19 cellular contexts compared by ENCODE assay signal in genomic region chr11:121471167-121471566, GRCh38. TPM values are rescaled to one million over a fixed set of nuclear protein-coding genes. Genes with fewer than 3 reads are reported as not detected.
A peak's percentile ranks its signal among the peaks of the same experiment; 100 is the strongest.
DNase-seq lines count a peak whose midpoint lies in the region; ATAC-seq, FAIRE-seq and TF ChIP-seq lines count a peak whose summit lies in the region.
"Had no signal": no experiment of that assay in that cellular context is flagged by ENCODE, and none has a peak within 500 bp of the region (broad histone marks: within the 10 kb centered on the region; RNA-seq: fewer than 3 reads in every experiment).

No MANE protein-coding gene starts in this region.

- no peak overlapping the region for H2AFZ ChIP-seq in GM12878 (ENCODE audit: control insufficient read depth, low read depth, low read length)

- H3K4me2 ChIP-seq in GM12878 (ENCODE audit: control insufficient read depth, insufficient read depth) = peak overlapping the region; percentile 32; the same call in 1 of the 2 replicates
- H3K4me2 ChIP-seq: BLaER1 treated with 17β-estradiol and CSF1 and Interleukin-3, amounts not matched to agents 10 nM and 100 nM had no signal

- FAIRE-seq in GM12878 (lab: Jason Lieb, UNC) = no peak
- FAIRE-seq: GM18507, RCC 7860 had no signal

- H3K4me1 Mint-ChIP-seq in activated CD4-positive, alpha-beta T cell treated with anti-CD3 and anti-CD28 coated beads for 36 hours = peaks cover 92% of the 10 kb centered on the region
- H3K4me1 Mint-ChIP-seq in CD4-positive, alpha-beta memory T cell = peaks cover 61 to 97% (median 81%) of the 10 kb centered on the region in 4 donors
- H3K4me1 Mint-ChIP-seq in naive thymus-derived CD8-positive, alpha-beta T cell = peaks cover 45 to 97% (median 91%) of the 10 kb centered on the region in 4 donors

- H3K4me1 ChIP-seq in CD4-positive, alpha-beta memory T cell (ENCODE audit: insufficient read depth, low read length) = peaks cover 97% of the 10 kb centered on the region
- H3K4me1 ChIP-seq in GM12878 (ENCODE audit: control insufficient read depth, insufficient read depth, low read length) = peaks cover 47% of the 10 kb centered on the region

- POLR2A ChIA-PET in activated CD4-positive, alpha-beta T cell treated with anti-CD3 and anti-CD28 coated beads for 36 hours (lab: Charles Lee) = no interaction called here
- POLR2A ChIA-PET in CD4-positive, alpha-beta memory T cell (lab: Charles Lee; ENCODE audit: partially characterized antibody) = interaction anchor here (0.9 to 14.5 kb wide), 2 partner anchors 17 to 20 kb away, joined by 3 to 462 read pairs; partner anchors contain the start of genes SORL1 and SORL1-AS1
- POLR2A ChIA-PET in GM12878 (lab: Charles Lee) = interaction anchor here (1.2 kb wide), 1 partner anchor 9 kb away, joined by 3 read pairs; no protein-coding TSS in a partner anchor
- POLR2A ChIA-PET in naive thymus-derived CD8-positive, alpha-beta T cell (lab: Charles Lee) = interaction anchor here (1.5 to 7.4 kb wide), 2 partner anchors 14 to 20 kb away, joined by 5 to 63 read pairs; no protein-coding TSS in a partner anchor

- H3K4me3 Mint-ChIP-seq in activated CD4-positive, alpha-beta T cell treated with anti-CD3 and anti-CD28 coated beads for 36 hours = no peak overlapping the region
- H3K4me3 Mint-ChIP-seq in CD4-positive, alpha-beta memory T cell = peak overlapping the region in 1 of 8 donors; percentile 43
- H3K4me3 Mint-ChIP-seq in naive thymus-derived CD8-positive, alpha-beta T cell = no peak overlapping the region
- H3K4me3 Mint-ChIP-seq: IgD-negative memory B cell had no signal

- BruUV-seq in GM12878 (replicated peaks; lab: Mats Ljungman, UMichigan) = no TSS peak

- H3K36me3 ChIP-seq in CD4-positive, alpha-beta memory T cell (ENCODE audit: insufficient read depth, low read length) = peaks cover 26% of the 10 kb centered on the region
- peaks cover 22 to 41% of the 10 kb centered on the region in 2 experiments; a peak in 3 of 4 replicates for H3K36me3 ChIP-seq in GM12878 (ENCODE audit: control insufficient read depth in 2 of 2, insufficient read depth in 2 of 2, low read length in 1 of 2)

- H3K9ac ChIP-seq in GM12878 (ENCODE audit: control insufficient read depth, insufficient read depth, low read length) = no peak overlapping the region
- H3K9ac ChIP-seq: BLaER1 treated with 17β-estradiol and CSF1 and Interleukin-3, amounts not matched to agents 10 nM and 100 nM had no signal

- TF ChIP-seq RAD21 in GM12878 (IDR thresholded peaks at IDR 0.05; ENCODE audit: insufficient read depth, low read depth, low read length) = no peak

- peaks cover 83% of the 10 kb centered on the region for H3K79me2 ChIP-seq in GM12878 (ENCODE audit: control insufficient read depth, insufficient read depth, low read length)

- CTCF ChIA-PET in activated CD4-positive, alpha-beta T cell treated with anti-CD3 and anti-CD28 coated beads for 36 hours (lab: Charles Lee) = no interaction called here
- CTCF ChIA-PET in CD4-positive, alpha-beta memory T cell (lab: Charles Lee; ENCODE audit: partially characterized antibody) = no interaction called here
- CTCF ChIA-PET in GM12878 (lab: Yijun Ruan, JAX) = no interaction called here

- TF ChIP-seq POLR2A in GM12878 (IDR thresholded peaks at IDR 0.05; ENCODE audit: low read depth, low read length) = 0 out of 2 replicates have a peak, but pooled peaks have one; percentile 22

- no peaks in the 10 kb centered on the region for H3K27me3 Mint-ChIP-seq in activated CD4-positive, alpha-beta T cell treated with anti-CD3 and anti-CD28 coated beads for 36 hours
- no peaks in the 10 kb centered on the region for H3K27me3 Mint-ChIP-seq in CD4-positive, alpha-beta memory T cell
- no peaks in the 10 kb centered on the region for H3K27me3 Mint-ChIP-seq in naive thymus-derived CD8-positive, alpha-beta T cell

- no peak overlapping the region for H3K4me3 ChIP-seq in CD4-positive, alpha-beta memory T cell (ENCODE audit: low read length in 2 of 2)
- H3K4me3 ChIP-seq in GM12878 = no peak overlapping the region
- H3K4me3 ChIP-seq: BLaER1 treated with 17β-estradiol and CSF1 and Interleukin-3, amounts not matched to agents 10 nM and 100 nM had no signal

- intact Hi-C loops in activated CD4-positive, alpha-beta T cell treated with anti-CD3 and anti-CD28 coated beads for 36 hours (cut with DNase I, micrococcal nuclease) = no loop called here
- intact Hi-C loops in CD4-positive, alpha-beta memory T cell (cut with micrococcal nuclease) = no loop called here
- intact Hi-C loops in GM12878 (cut with micrococcal nuclease; ENCODE audit: unreplicated experiment) = no loop called here

- no peak for ATAC-seq in activated CD4-positive, alpha-beta T cell treated with anti-CD3 and anti-CD28 coated beads for 36 hours
- ATAC-seq in GM12878 (no peak), HG03095 (IDR thresholded peaks at IDR 0.05; ENCODE audit: unreplicated experiment) (no peak)
- ATAC-seq in naive thymus-derived CD8-positive, alpha-beta T cell = no peak

- no peaks in the 10 kb centered on the region for H3K9me3 Mint-ChIP-seq in activated CD4-positive, alpha-beta T cell treated with anti-CD3 and anti-CD28 coated beads for 36 hours (ENCODE audit: low read depth)
- H3K9me3 Mint-ChIP-seq in CD4-positive, alpha-beta memory T cell = no peaks in the 10 kb centered on the region
- no peaks in the 10 kb centered on the region for H3K9me3 Mint-ChIP-seq in naive thymus-derived CD8-positive, alpha-beta T cell
- H3K9me3 Mint-ChIP-seq: IgD-negative memory B cell had no signal

- no peak for TF ChIP-seq CTCF in GM12878 (IDR thresholded peaks at IDR 0.05 in 2 of 3, conservative IDR thresholded peaks at IDR 0.05 in 1 of 3; ENCODE audit: control insufficient read depth in 2 of 3, extremely low read depth in 1 of 3, insufficient read depth in 1 of 3, low read depth in 3 of 3, low read length in 3 of 3)

- RAD21 ChIA-PET in GM12878 (lab: Charles Lee; ENCODE audit: unreplicated experiment) = interaction anchor here (0.7 kb wide), 1 partner anchor 24 kb away, joined by 3 read pairs; no protein-coding TSS in a partner anchor

- no peak for TF ChIP-seq EP300 in GM12878 (IDR thresholded peaks at IDR 0.05; ENCODE audit: borderline replicate concordance in 1 of 2, control insufficient read depth in 1 of 2, low read depth in 2 of 2, low read length in 2 of 2)

- no peaks in the 10 kb centered on the region for H3K27me3 ChIP-seq in CD4-positive, alpha-beta memory T cell (ENCODE audit: insufficient read depth, low read length)
- H3K27me3 ChIP-seq in GM12878 (replicated peaks in 1 of 2; ENCODE audit: control insufficient read depth in 2 of 2, insufficient read depth in 2 of 2, low read length in 1 of 2) = no peaks in the 10 kb centered on the region

- SMC1A ChIA-PET in GM12878 (lab: Charles Lee; ENCODE audit: uncharacterized antibody, unreplicated experiment) = no interaction called here

- H3K36me3 Mint-ChIP-seq in activated CD4-positive, alpha-beta T cell treated with anti-CD3 and anti-CD28 coated beads for 36 hours (ENCODE audit: low read depth) = peaks cover 52% of the 10 kb centered on the region
- H3K36me3 Mint-ChIP-seq in CD4-positive, alpha-beta memory T cell = peaks cover 56 to 81% of the 10 kb centered on the region in 2 donors
- H3K36me3 Mint-ChIP-seq in naive thymus-derived CD8-positive, alpha-beta T cell = peaks cover 6 to 74% (median 31%) of the 10 kb centered on the region in 3 donors

- H3K9me3 ChIP-seq in CD4-positive, alpha-beta memory T cell (ENCODE audit: control insufficient read depth in 1 of 2, low read length in 2 of 2) = no peaks in the 10 kb centered on the region
- no peaks in the 10 kb centered on the region; the same call in 2 of the 3 replicates for H3K9me3 ChIP-seq in GM12878 (replicated peaks; ENCODE audit: control insufficient read depth, insufficient read depth, low read length)

- no peak for DNase-seq in activated CD4-positive, alpha-beta T cell treated with anti-CD3 and anti-CD28 coated beads for 36 hours
- no peak for DNase-seq in activated CD4-positive, alpha-beta T cell treated with anti-CD3 and anti-CD28 coated beads for 48 hours
- no peak for DNase-seq in CD4-positive, alpha-beta memory T cell
- no peak for DNase-seq in GM12878 (ENCODE audit: low read depth, low spot score)
- DNase-seq in naive thymus-derived CD8-positive, alpha-beta T cell = no peak
- DNase-seq in NCI-H524 (lab: John Stamatoyannopoulos, UW) = no peak
- DNase-seq in activated effector memory CD4-positive, alpha-beta T cell treated with anti-CD3 and anti-CD28 coated beads, Interleukin-2, amount 50 U/mL, for 16 hours = no peak
- DNase-seq: DMS53, HCEC 1CT, MV-4-11, NCI-H1417 treated with DMSO at 0.1 percent for 48 hours, NCI-H2029, NCI-H2171 treated with DMSO at 0.1 percent for 48 hours had no signal

- no peak overlapping the region for H3K27ac ChIP-seq in CD4-positive, alpha-beta memory T cell (ENCODE audit: low read depth, low read length)
- H3K27ac ChIP-seq in GM12878 (ENCODE audit: control insufficient read depth, insufficient read depth) = peak overlapping the region; percentile 40; the same call in 1 of the 2 replicates
- H3K27ac ChIP-seq: 22Rv1 had no signal

- H3K27ac Mint-ChIP-seq in activated CD4-positive, alpha-beta T cell treated with anti-CD3 and anti-CD28 coated beads for 36 hours = peak overlapping the region; percentile 17
- peak overlapping the region in 4 of 7 donors; percentile 13 to 91 (median 48) for H3K27ac Mint-ChIP-seq in CD4-positive, alpha-beta memory T cell
- H3K27ac Mint-ChIP-seq in naive thymus-derived CD8-positive, alpha-beta T cell = peak overlapping the region in 9 of 10 donors; percentile 4 to 99 (median 68)
- H3K27ac Mint-ChIP-seq: IgD-negative memory B cell had no signal

- in situ Hi-C loops in GM12878 (cut with MboI) = loop anchor here (25.0 kb wide), 1 partner anchor 1591 kb away; the partner anchor contains the start of gene HSPA8

- no peaks in the 10 kb centered on the region; the same call in 1 of the 2 replicates for H4K20me1 ChIP-seq in GM12878 (ENCODE audit: control insufficient read depth, insufficient read depth)
- H4K20me1 ChIP-seq: BLaER1 treated with 17β-estradiol and CSF1 and Interleukin-3, amounts not matched to agents 10 nM and 100 nM had no signal

- WGBS in GM12878 (ENCODE audit: insufficient coverage, insufficient replicate concordance, low lambda C conversion rate, missing lambda C conversion rate) = 93% methylated on average over 12 of the region's 12 CpGs

RNA-seq across cellular contexts. Expression of gene SORL1, which starts 19.1 kb away (rescaled TPM):
- 10 to 100 TPM; 53.5 to 68.0 TPM for total RNA-seq in activated CD4-positive, alpha-beta T cell treated with anti-CD3 and anti-CD28 coated beads for 36 hours
- total RNA-seq in CD4-positive, alpha-beta memory T cell = 100 to 1,000 TPM; 610 to 660 TPM
- 100 to 1,000 TPM; 159 to 283 TPM for polyA plus RNA-seq in CD4-positive, alpha-beta memory T cell
- 727 and 773 TPM in 2 replicates for total RNA-seq in GM12878 (2013; cell fraction: nucleolus; rRNA removed)
- total RNA-seq in GM12878 (2014; rRNA removed) = 75.1 and 77.9 TPM in 2 replicates
- 58.7 and 61.4 TPM in 2 replicates for total RNA-seq in GM12878 (2014; rRNA removed; fragmentation: Illumina TruSeq; extraction: Trizol)
- 99.6 and 107 TPM in 2 replicates for total RNA-seq in GM12878 (2021)
- 41.0 TPM for polyA plus RNA-seq in GM12878 (2011; ENCODE audit: low read depth)
- polyA plus RNA-seq in GM12878 (2011; rRNA removed) = 74.4 and 102 TPM in 2 replicates
- polyA plus RNA-seq in GM12878 (2011; cell fraction: cytosol; rRNA removed) = 126 and 169 TPM in 2 replicates
- polyA plus RNA-seq in GM12878 (2011; cell fraction: nucleus; rRNA removed) = 326 and 357 TPM in 2 replicates
- polyA plus RNA-seq in GM12878 (2012) = 51.9 and 68.0 TPM in 2 replicates
- polyA plus RNA-seq in GM12878 (2014; fragmentation: Illumina TruSeq; extraction: Trizol) = 60.0 and 68.0 TPM in 2 replicates
- polyA plus RNA-seq in GM12878 (2014; fragmentation: Nextera tagmentation; extraction: Ambion mirVana) = 10 to 100 TPM; 20.2 to 26.0 TPM
- polyA plus RNA-seq in GM12878 (2014; rRNA removed) = 42.4 and 44.0 TPM in 2 replicates
- polyA plus RNA-seq in GM12878 (2016; fragmentation: Nextera tagmentation; extraction: Ambion mirVana) = 10 to 100 TPM; 59.9 to 64.7 TPM
- polyA minus RNA-seq in GM12878 (2011; rRNA and poly(A)+ RNA removed) = 515 and 644 TPM in 2 replicates
- polyA minus RNA-seq in GM12878 (2011; cell fraction: cytosol; rRNA and poly(A)+ RNA removed) = 113 and 121 TPM in 2 replicates
- polyA minus RNA-seq in GM12878 (2011; cell fraction: nucleus; rRNA and poly(A)+ RNA removed) = 258 and 338 TPM in 2 replicates
- 100 to 1,000 TPM; 414 to 419 TPM for total RNA-seq in naive thymus-derived CD8-positive, alpha-beta T cell
- 100 to 1,000 TPM; 157 to 230 (median 158) TPM for polyA plus RNA-seq in naive thymus-derived CD8-positive, alpha-beta T cell

Comparison
In these comparisons a context has a peak if more than half of its experiments do, and no peak if none do; other contexts are left out.
1. H3K27ac Mint-ChIP-seq: peak in every context shown above with its lines; median percentile 68 in naive thymus-derived CD8-positive, alpha-beta T cell; 48 in CD4-positive, alpha-beta memory T cell; 17 in activated CD4-positive, alpha-beta T cell treated with anti-CD3 and anti-CD28 coated beads for 36 hours.